ENCODE assay signal across 1 cellular context in the genomic region with DNA sequence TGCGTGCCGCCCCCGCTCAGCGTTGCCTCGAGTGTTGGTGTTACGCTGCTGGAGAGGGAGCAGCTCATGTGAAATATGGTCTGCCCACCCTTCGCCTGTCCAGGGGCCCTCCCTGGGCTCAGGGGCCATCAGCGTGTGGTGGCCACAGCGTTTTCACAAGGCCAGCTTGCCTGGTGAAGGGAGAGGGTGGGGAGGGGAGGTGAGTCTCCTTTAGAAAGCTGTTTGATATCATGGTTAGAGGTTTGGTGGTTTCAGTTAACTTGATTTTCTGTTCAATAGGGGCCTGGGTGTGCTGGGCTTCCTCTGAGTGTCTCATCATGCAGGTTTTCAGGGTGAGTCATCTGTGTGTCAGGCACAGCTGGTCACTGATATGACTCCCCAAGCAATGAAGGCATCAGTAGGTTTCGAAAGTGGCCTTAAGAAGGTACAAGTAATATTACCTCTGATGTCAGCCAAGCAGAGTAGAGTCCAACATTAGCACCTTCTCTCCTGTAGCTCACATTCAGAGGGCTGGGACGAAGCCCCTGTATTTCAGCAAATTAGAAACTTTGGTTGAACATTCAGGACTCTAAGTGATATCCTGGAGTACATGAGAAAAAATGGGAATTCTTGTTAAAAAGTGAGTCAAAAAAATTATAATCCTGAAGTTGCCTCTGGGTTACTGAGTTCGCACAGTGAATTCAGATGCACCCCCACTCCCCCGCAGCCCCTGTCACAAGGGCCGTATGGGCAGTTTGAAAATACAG.
TF ChIP-seq lines count a peak whose summit lies in the region.

No MANE protein-coding gene starts in this region.

TF ChIP-seq in K562, 482 proteins besides CTCF, POLR2A, EP300 and RAD21 (continued from another document and continues in another):
- TF ChIP-seq, protein P1, sequence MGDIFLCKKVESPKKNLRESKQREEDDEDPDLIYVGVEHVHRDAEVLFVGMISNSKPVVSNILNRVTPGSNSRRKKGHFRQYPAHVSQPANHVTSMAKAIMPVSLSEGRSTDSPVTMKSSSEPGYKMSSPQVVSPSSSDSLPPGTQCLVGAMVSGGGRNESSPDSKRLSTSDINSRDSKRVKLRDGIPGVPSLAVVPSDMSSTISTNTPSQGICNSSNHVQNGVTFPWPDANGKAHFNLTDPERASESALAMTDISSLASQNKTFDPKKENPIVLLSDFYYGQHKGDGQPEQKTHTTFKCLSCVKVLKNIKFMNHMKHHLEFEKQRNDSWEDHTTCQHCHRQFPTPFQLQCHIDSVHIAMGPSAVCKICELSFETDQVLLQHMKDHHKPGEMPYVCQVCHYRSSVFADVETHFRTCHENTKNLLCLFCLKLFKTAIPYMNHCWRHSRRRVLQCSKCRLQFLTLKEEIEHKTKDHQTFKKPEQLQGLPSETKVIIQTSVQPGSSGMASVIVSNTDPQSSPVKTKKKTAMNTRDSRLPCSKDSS (IDR thresholded peaks at IDR 0.05; ENCODE audit: low read depth, partially characterized antibody), result no peak
- TF ChIP-seq ZNF12 (CRISPR knock-in tag; IDR thresholded peaks at IDR 0.05), result no peak
- TF ChIP-seq ZBTB7A (IDR thresholded peaks at IDR 0.05; ENCODE audit: borderline replicate concordance, control insufficient read depth, low read depth, low read length), result peak; percentile 41; the same call in 1 of the 2 replicates
- TF ChIP-seq, protein P2, sequence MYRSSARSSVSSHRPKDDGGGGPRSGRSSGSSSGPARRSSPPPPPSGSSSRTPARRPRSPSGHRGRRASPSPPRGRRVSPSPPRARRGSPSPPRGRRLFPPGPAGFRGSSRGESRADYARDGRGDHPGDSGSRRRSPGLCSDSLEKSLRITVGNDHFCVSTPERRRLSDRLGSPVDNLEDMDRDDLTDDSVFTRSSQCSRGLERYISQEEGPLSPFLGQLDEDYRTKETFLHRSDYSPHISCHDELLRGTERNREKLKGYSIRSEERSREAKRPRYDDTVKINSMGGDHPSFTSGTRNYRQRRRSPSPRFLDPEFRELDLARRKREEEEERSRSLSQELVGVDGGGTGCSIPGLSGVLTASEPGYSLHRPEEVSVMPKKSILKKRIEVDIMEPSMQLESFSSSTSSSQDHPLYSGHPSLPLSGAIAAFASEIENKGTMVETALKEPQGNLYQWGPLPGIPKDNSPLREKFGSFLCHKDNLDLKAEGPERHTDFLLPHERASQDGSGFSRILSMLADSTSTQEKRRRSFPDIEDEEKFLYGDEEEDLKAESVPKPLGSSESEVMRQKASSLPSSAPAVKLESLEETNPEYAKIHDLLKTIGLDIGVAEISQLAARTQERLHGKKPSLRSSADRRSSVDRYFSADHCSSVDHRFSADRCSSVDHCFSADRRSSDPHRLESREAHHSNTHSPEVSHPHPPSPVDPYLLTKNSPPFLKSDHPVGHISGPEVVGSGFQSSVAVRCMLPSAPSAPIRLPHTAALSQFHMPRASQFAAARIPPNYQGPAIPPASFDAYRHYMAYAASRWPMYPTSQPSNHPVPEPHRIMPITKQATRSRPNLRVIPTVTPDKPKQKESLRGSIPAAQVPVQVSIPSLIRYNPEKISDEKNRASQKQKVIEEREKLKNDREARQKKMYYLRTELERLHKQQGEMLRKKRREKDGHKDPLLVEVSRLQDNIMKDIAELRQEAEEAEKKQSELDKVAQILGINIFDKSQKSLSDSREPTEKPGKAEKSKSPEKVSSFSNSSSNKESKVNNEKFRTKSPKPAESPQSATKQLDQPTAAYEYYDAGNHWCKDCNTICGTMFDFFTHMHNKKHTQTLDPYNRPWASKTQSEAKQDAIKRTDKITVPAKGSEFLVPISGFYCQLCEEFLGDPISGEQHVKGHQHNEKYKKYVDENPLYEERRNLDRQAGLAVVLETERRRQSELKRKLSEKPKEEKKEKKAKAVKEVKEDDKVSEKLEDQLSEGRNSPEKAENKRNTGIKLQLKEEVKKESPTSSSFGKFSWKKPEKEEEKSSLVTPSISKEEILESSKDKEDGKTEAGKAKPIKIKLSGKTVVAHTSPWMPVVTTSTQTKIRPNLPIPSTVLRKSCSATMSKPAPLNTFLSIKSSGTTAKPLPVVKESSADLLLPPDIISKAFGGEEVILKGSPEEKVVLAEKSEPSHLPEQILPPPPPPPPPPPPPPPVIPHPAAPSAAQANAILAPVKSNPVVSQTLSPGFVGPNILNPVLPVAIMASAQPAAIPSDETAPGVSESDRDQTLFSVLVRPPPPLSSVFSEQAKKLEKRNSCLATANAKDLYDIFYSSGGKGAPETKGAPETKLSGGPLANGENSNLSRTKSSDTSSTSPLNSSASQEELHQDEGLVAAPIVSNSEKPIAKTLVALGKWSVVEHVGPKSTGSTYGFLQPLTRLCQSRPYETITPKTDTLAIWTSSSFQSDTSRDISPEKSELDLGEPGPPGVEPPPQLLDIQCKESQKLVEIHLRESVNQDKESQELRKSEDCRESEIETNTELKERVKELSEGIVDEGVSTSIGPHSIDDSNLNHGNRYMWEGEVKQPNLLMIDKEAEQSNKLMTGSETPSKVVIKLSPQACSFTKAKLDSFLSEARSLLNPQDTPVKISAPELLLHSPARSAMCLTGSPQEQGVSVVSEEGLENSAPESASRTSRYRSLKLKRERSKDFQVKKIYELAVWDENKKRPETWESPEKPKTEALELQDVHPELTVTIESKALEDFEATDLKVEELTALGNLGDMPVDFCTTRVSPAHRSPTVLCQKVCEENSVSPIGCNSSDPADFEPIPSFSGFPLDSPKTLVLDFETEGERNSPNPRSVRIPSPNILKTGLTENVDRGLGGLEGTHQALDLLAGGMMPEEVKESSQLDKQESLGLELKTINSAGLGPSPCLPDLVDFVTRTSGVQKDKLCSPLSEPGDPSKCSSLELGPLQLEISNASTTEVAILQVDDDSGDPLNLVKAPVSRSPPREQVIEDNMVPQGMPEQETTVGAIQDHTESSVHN (IDR thresholded peaks at IDR 0.05; ENCODE audit: borderline replicate concordance in 1 of 2, low read depth in 1 of 2), result peak in 1 of 2 experiments; percentile 96; a peak in 2 of 4 replicates
- TF ChIP-seq STAT5A (IDR thresholded peaks at IDR 0.05; ENCODE audit: borderline replicate concordance, low read length), result peak; percentile 60; the same call in 1 of the 2 replicates
- TF ChIP-seq, protein P3, sequence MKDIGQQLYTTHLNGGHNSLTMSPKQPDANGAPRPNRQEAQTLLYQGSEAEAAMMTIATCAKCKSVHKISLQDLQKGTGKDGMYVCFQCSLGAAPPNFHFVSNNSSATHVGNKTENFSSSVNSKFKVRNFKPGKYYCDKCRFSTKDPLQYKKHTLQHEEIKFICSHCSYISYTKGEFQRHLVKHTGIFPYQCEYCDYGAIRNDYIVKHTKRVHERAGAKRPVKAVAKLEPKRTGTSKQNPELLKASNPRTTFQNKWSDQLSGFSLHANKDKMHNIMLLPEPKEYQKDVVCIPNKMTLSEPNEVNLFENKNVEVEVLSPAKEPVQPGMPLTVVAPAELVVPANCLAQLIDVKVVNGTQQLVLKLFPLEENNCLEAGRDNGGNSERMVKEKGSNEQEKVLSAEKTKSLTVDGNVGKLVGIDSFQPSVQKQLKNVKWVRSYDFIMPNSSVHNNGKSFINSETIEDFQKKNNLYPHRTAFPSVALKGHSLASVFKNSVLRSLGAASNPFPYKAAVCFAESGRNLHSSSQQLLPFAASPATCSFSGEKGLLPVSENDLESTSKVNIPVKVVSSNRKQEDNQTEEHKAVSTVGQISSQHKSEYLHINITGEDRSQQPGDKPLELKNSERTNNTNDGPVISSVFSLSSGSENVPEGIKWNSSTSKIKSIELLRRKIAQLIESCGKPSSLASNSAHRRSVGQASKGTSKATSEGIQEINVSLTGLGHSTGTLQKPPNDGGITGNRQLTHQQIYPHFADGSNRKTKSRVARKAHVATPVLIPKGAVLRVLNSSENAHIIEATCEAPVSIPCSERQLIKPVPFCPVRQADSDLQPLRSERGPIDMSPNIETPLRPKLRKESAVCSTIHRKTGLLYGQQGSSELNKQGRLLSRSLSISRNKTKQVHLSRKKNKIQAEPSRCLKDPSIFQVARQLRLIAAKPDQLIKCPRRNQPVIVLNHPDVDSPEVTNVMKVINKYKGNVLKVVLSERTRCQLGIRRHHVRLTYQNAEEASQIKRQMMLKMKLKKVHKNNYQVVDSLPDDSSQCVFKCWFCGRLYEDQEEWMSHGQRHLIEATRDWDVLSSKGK (CRISPR knock-in tag; IDR thresholded peaks at IDR 0.05), result no peak
- TF ChIP-seq ZKSCAN3 (CRISPR knock-in tag; IDR thresholded peaks at IDR 0.05), result no peak
- no peak for TF ChIP-seq TSC22D4 (tag; IDR thresholded peaks at IDR 0.05)
- no peak for TF ChIP-seq RFX1 (IDR thresholded peaks at IDR 0.05)
- no peak for TF ChIP-seq ZKSCAN8 (CRISPR knock-in tag; IDR thresholded peaks at IDR 0.05)
- no peak for TF ChIP-seq ZNF316 (IDR thresholded peaks at IDR 0.05)
- TF ChIP-seq SMARCE1 (IDR thresholded peaks at IDR 0.05), result peak; percentile 97
- TF ChIP-seq, protein P4, sequence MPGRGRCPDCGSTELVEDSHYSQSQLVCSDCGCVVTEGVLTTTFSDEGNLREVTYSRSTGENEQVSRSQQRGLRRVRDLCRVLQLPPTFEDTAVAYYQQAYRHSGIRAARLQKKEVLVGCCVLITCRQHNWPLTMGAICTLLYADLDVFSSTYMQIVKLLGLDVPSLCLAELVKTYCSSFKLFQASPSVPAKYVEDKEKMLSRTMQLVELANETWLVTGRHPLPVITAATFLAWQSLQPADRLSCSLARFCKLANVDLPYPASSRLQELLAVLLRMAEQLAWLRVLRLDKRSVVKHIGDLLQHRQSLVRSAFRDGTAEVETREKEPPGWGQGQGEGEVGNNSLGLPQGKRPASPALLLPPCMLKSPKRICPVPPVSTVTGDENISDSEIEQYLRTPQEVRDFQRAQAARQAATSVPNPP (IDR thresholded peaks at IDR 0.05; ENCODE audit: borderline replicate concordance, insufficient read depth, insufficient read length), result no peak
- TF ChIP-seq MECOM (CRISPR knock-in tag; IDR thresholded peaks at IDR 0.05), result peak; percentile 38; the same call in 1 of the 2 replicates
- TF ChIP-seq ZNF41 (CRISPR knock-in tag; conservative IDR thresholded peaks at IDR 0.05), result no peak
- peak; percentile 56 for TF ChIP-seq ZFP36 (IDR thresholded peaks at IDR 0.05; ENCODE audit: low read depth, low read length, partially characterized antibody)
- TF ChIP-seq, protein P5, sequence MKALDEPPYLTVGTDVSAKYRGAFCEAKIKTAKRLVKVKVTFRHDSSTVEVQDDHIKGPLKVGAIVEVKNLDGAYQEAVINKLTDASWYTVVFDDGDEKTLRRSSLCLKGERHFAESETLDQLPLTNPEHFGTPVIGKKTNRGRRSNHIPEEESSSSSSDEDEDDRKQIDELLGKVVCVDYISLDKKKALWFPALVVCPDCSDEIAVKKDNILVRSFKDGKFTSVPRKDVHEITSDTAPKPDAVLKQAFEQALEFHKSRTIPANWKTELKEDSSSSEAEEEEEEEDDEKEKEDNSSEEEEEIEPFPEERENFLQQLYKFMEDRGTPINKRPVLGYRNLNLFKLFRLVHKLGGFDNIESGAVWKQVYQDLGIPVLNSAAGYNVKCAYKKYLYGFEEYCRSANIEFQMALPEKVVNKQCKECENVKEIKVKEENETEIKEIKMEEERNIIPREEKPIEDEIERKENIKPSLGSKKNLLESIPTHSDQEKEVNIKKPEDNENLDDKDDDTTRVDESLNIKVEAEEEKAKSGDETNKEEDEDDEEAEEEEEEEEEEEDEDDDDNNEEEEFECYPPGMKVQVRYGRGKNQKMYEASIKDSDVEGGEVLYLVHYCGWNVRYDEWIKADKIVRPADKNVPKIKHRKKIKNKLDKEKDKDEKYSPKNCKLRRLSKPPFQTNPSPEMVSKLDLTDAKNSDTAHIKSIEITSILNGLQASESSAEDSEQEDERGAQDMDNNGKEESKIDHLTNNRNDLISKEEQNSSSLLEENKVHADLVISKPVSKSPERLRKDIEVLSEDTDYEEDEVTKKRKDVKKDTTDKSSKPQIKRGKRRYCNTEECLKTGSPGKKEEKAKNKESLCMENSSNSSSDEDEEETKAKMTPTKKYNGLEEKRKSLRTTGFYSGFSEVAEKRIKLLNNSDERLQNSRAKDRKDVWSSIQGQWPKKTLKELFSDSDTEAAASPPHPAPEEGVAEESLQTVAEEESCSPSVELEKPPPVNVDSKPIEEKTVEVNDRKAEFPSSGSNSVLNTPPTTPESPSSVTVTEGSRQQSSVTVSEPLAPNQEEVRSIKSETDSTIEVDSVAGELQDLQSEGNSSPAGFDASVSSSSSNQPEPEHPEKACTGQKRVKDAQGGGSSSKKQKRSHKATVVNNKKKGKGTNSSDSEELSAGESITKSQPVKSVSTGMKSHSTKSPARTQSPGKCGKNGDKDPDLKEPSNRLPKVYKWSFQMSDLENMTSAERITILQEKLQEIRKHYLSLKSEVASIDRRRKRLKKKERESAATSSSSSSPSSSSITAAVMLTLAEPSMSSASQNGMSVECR (CRISPR knock-in tag; IDR thresholded peaks at IDR 0.05), result no peak
- peak; percentile 39 for TF ChIP-seq HMGN3 (IDR thresholded peaks at IDR 0.05; ENCODE audit: borderline replicate concordance, extremely low read depth, insufficient read length, low read depth, low read length)
- TF ChIP-seq RCOR1 (IDR thresholded peaks at IDR 0.05; ENCODE audit: borderline replicate concordance in 1 of 2, low read depth in 2 of 2, low read length in 2 of 2), result peak; percentile 37 to 75; a peak in 3 of 4 replicates
- TF ChIP-seq, protein P6, sequence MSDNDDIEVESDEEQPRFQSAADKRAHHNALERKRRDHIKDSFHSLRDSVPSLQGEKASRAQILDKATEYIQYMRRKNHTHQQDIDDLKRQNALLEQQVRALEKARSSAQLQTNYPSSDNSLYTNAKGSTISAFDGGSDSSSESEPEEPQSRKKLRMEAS (CRISPR knock-in tag; IDR thresholded peaks at IDR 0.05), result peak; percentile 55
- no peak for TF ChIP-seq ZNF57 (CRISPR knock-in tag; IDR thresholded peaks at IDR 0.05)
- TF ChIP-seq BRD9 (IDR thresholded peaks at IDR 0.05; ENCODE audit: low read depth, partially characterized antibody), result peak; percentile 50
- TF ChIP-seq, protein P7, sequence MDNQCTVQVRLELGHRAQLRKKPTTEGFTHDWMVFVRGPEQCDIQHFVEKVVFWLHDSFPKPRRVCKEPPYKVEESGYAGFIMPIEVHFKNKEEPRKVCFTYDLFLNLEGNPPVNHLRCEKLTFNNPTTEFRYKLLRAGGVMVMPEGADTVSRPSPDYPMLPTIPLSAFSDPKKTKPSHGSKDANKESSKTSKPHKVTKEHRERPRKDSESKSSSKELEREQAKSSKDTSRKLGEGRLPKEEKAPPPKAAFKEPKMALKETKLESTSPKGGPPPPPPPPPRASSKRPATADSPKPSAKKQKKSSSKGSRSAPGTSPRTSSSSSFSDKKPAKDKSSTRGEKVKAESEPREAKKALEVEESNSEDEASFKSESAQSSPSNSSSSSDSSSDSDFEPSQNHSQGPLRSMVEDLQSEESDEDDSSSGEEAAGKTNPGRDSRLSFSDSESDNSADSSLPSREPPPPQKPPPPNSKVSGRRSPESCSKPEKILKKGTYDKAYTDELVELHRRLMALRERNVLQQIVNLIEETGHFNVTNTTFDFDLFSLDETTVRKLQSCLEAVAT (IDR thresholded peaks at IDR 0.05), result 0 out of 4 replicates have a peak, but pooled peaks of 1 of the 2 experiments have one; percentile 29
- no peak for TF ChIP-seq CBX2 (IDR thresholded peaks at IDR 0.05; ENCODE audit: insufficient read depth, low read length, poor library complexity, severe bottlenecking)
- TF ChIP-seq, protein P8, sequence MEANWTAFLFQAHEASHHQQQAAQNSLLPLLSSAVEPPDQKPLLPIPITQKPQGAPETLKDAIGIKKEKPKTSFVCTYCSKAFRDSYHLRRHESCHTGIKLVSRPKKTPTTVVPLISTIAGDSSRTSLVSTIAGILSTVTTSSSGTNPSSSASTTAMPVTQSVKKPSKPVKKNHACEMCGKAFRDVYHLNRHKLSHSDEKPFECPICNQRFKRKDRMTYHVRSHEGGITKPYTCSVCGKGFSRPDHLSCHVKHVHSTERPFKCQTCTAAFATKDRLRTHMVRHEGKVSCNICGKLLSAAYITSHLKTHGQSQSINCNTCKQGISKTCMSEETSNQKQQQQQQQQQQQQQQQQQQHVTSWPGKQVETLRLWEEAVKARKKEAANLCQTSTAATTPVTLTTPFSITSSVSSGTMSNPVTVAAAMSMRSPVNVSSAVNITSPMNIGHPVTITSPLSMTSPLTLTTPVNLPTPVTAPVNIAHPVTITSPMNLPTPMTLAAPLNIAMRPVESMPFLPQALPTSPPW (CRISPR knock-in tag; IDR thresholded peaks at IDR 0.05), result no peak
